22 cellular contexts compared by ENCODE assay signal in genomic region chr7:7609330-7609729, GRCh38.
"Had no signal": no experiment of that assay in that cellular context is flagged by ENCODE, and none has a peak within 500 bp of the region (broad histone marks: within the 10 kb centered on the region; RNA-seq: fewer than 3 reads in every experiment).

No MANE protein-coding gene starts in this region.

- ATAC-seq: heart left ventricle; left lobe of liver; naive thymus-derived CD4-positive, alpha-beta T cell; psoas muscle; stimulated activated naive B cell treated with anti-CD40 and anti-IgM and Interleukin-4, amounts not matched to agents 10 μg/mL and 1 μg/mL and 100 μg/mL, for 72 hours; stimulated activated naive CD8-positive, alpha-beta T cell treated with anti-CD3 and anti-CD28 coated beads, Interleukin-15, amount 100 ng/mL, for 72 hours; upper lobe of right lung had no signal

- H3K27ac ChIP-seq: heart left ventricle, psoas muscle, sigmoid colon, skin epidermis, testis, tibial nerve, upper lobe of right lung, vagina had no signal

- H3K9me3 ChIP-seq: heart left ventricle, psoas muscle, sigmoid colon, testis, tibial nerve, upper lobe of right lung, vagina had no signal

- H3K4me1 ChIP-seq: heart left ventricle, psoas muscle, sigmoid colon, tibial nerve, upper lobe of right lung, vagina had no signal

- DNase-seq: effector CD4-positive, alpha-beta T cell; endodermal cell; foreskin melanocyte; heart left ventricle; hippocampal formation; mammary epithelial cell; naive thymus-derived CD4-positive, alpha-beta T cell; nephron progenitor cell; psoas muscle; sigmoid colon; stimulated activated CD4-positive, alpha-beta T cell treated with anti-CD3 and anti-CD28 coated beads, Interleukin-2, amount 100 ng/mL, for 24 hours; stimulated activated CD4-positive, alpha-beta T cell treated with anti-CD3 and anti-CD28 coated beads, Interleukin-4, amount 100 ng/mL, for 4 hours; stimulated activated naive B cell treated with anti-CD40 and anti-IgM and Interleukin-4, amounts not matched to agents 10 μg/mL and 1 μg/mL and 100 μg/mL, for 72 hours; stimulated activated naive CD8-positive, alpha-beta T cell treated with anti-CD3 and anti-CD28 coated beads, Interleukin-15, amount 100 ng/mL, for 72 hours; testis; upper lobe of right lung had no signal

- H3K4me3 Mint-ChIP-seq: endodermal cell; naive thymus-derived CD4-positive, alpha-beta T cell; nephron progenitor cell; stimulated activated naive B cell treated with anti-CD40 and anti-IgM and Interleukin-4, amounts not matched to agents 10 μg/mL and 1 μg/mL and 100 μg/mL, for 72 hours; stimulated activated naive CD8-positive, alpha-beta T cell treated with anti-CD3 and anti-CD28 coated beads, Interleukin-15, amount 100 ng/mL, for 72 hours had no signal

- H3K27me3 ChIP-seq: heart left ventricle, sigmoid colon, testis, tibial nerve, upper lobe of right lung, vagina had no signal

- H3K27me3 Mint-ChIP-seq: naive thymus-derived CD4-positive, alpha-beta T cell; stimulated activated naive B cell treated with anti-CD40 and anti-IgM and Interleukin-4, amounts not matched to agents 10 μg/mL and 1 μg/mL and 100 μg/mL, for 72 hours; stimulated activated naive CD8-positive, alpha-beta T cell treated with anti-CD3 and anti-CD28 coated beads, Interleukin-15, amount 100 ng/mL, for 72 hours had no signal

- H3K27ac Mint-ChIP-seq: endodermal cell; naive thymus-derived CD4-positive, alpha-beta T cell; nephron progenitor cell; stimulated activated naive B cell treated with anti-CD40 and anti-IgM and Interleukin-4, amounts not matched to agents 10 μg/mL and 1 μg/mL and 100 μg/mL, for 72 hours had no signal

- FAIRE-seq: endothelial cell of umbilical vein, islet of Langerhans had no signal

- H3K4me1 Mint-ChIP-seq: endodermal cell; naive thymus-derived CD4-positive, alpha-beta T cell; nephron progenitor cell; stimulated activated naive B cell treated with anti-CD40 and anti-IgM and Interleukin-4, amounts not matched to agents 10 μg/mL and 1 μg/mL and 100 μg/mL, for 72 hours had no signal

- H3K9me3 Mint-ChIP-seq: endodermal cell; naive thymus-derived CD4-positive, alpha-beta T cell; nephron progenitor cell; stimulated activated naive B cell treated with anti-CD40 and anti-IgM and Interleukin-4, amounts not matched to agents 10 μg/mL and 1 μg/mL and 100 μg/mL, for 72 hours; stimulated activated naive CD8-positive, alpha-beta T cell treated with anti-CD3 and anti-CD28 coated beads, Interleukin-15, amount 100 ng/mL, for 72 hours had no signal

- H3K4me3 ChIP-seq: heart left ventricle, psoas muscle, sigmoid colon, skin epidermis, testis, tibial nerve, upper lobe of right lung, vagina had no signal
